In the genomic region with DNA sequence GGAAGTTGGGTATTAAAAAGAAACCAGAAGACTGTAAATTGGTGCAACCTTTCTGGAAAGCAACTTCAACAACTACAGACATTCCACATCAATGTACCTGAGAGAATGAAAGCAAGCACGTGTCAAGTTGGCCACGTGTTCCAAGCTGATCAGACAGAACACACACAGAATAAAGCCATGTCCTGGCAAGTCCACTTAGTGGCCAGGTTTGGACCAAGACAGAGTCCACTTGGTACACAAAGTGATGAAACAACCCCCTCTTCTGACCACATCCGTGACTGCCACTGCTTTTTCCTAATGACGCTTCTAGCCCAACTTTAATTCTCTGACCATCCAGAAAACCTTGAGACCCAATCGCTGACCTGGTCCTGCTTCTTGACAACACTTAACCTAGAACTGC, we compare ENCODE assay signal across 8 cellular contexts.
A peak's percentile ranks its signal among the peaks of the same experiment; 100 is the strongest.
DNase-seq lines count a peak whose midpoint lies in the region; ATAC-seq and TF ChIP-seq lines count a peak whose summit lies in the region.

No MANE protein-coding gene starts in this region.

- H3K4me3 ChIP-seq in cardiac fibroblast (replicated peaks in 1 of 2; ENCODE audit: low read depth in 2 of 2, low read length in 2 of 2) = no peak overlapping the region

- no peak for ATAC-seq in GM21786 (IDR thresholded peaks at IDR 0.05; ENCODE audit: unreplicated experiment)
- no peak for ATAC-seq in GM18520 (IDR thresholded peaks at IDR 0.05; ENCODE audit: unreplicated experiment)

- peak; percentile 7 for DNase-seq in COR-L47 (lab: John Stamatoyannopoulos, UW)
- DNase-seq in HuH-7 (ENCODE audit: low spot score) = peak; percentile 24
- DNase-seq in cardiac fibroblast (ENCODE audit: low read depth in 2 of 2) = peak; percentile 61 to 77
- DNase-seq in medulla oblongata (ENCODE audit: extremely low spot score) = peak; percentile 46
- DNase-seq in effector CD4-positive, alpha-beta T cell = no peak
- no peak for DNase-seq in midbrain (lab: John Stamatoyannopoulos, UW)

- TF ChIP-seq CTCF in cardiac fibroblast (IDR thresholded peaks at IDR 0.05; ENCODE audit: low read depth, low read length) = peak; percentile 46

Comparison
In these comparisons a context has a peak if more than half of its experiments do, and no peak if none do; other contexts are left out.
1. DNase-seq: peak in COR-L47 (single experiment), HuH-7 (single experiment), cardiac fibroblast (2 of 2) and medulla oblongata (single experiment); none in effector CD4-positive, alpha-beta T cell (single experiment) and midbrain (single experiment).